12 cellular contexts compared by ENCODE assay signal in the genomic region with DNA sequence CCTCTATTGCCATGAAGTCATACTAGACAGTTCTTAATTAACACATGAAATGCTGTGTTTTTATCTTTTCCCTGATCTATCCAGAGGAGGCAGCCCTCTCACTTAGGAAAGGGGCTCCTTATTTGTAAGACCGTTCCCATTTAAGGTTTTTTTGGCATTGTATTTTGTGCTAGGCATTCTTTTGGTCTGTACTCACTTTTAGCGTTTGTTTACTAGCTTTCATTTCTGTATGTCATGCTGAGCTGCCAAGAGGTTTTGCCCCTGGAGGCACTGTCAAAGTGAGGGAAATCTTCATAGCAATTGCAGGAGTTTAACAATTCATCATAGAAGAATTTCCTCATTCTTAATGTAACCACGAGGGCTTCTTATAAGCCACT. TPM values are rescaled to one million over a fixed set of nuclear protein-coding genes. Genes with fewer than 3 reads are reported as not detected.
DNase-seq lines count a peak whose midpoint lies in the region; ATAC-seq, FAIRE-seq and TF ChIP-seq lines count a peak whose summit lies in the region.
"Had no signal": no experiment of that assay in that cellular context is flagged by ENCODE, and none has a peak within 500 bp of the region (broad histone marks: within the 10 kb centered on the region; RNA-seq: fewer than 3 reads in every experiment).

No MANE protein-coding gene starts in this region.

- no peaks in the 10 kb centered on the region for H3K9me2 ChIP-seq in PC-3 (replicated peaks; ENCODE audit: low read length)

- no peak for TF ChIP-seq POLR2A in esophagus muscularis mucosa (IDR thresholded peaks at IDR 0.05; ENCODE audit: low read depth)
- no peak for TF ChIP-seq POLR2A in adrenal gland (IDR thresholded peaks at IDR 0.05)

- H3K4me1 ChIP-seq in PC-3 (ENCODE audit: insufficient read depth, low read length) (peaks cover 18% of the 10 kb centered on the region), esophagus muscularis mucosa (peaks cover 3 to 24% (median 13%) of the 10 kb centered on the region in 4 donors), adrenal gland (replicated peaks in 1 of 2) (peaks cover 5 to 6% of the 10 kb centered on the region in 2 donors)
- H3K4me1 ChIP-seq: upper lobe of left lung had no signal

- no peak for TF ChIP-seq EP300 in esophagus muscularis mucosa (IDR thresholded peaks at IDR 0.05)

- H2AFZ ChIP-seq in PC-3 (ENCODE audit: low read length): no peak overlapping the region

- ATAC-seq in PC-3 (peak; percentile 72), HG02763 (IDR thresholded peaks at IDR 0.05; ENCODE audit: unreplicated experiment) (no peak)

- DNase-seq in DMS79 (lab: John Stamatoyannopoulos, UW): peak; percentile 26
- peak; percentile 68 for DNase-seq in PC-3
- no peak for DNase-seq in esophagus muscularis mucosa (ENCODE audit: extremely low spot score)
- peak; percentile 75 for DNase-seq in renal cortical epithelial cell (ENCODE audit: low read depth)
- DNase-seq in D721Med (ENCODE audit: insufficient read length, low spot score): no peak
- no peak for DNase-seq in UCSD-AML1 (lab: John Stamatoyannopoulos, UW; ENCODE audit: unreplicated experiment)
- DNase-seq in adrenal gland: no peak
- DNase-seq: activated naive CD4-positive, alpha-beta T cell treated with anti-CD3 and anti-CD28 coated beads, Interleukin-2, amount 50 U/mL, for 16 hours; Kasumi-1; upper lobe of left lung had no signal

- intact Hi-C loops in PC-3 (cut with micrococcal nuclease): no loop called here
- intact Hi-C loops in esophagus muscularis mucosa (cut with DNase I): no loop called here
- intact Hi-C loops in adrenal gland (cut with DNase I): no loop called here

- no peak overlapping the region for H3K9ac ChIP-seq in PC-3 (ENCODE audit: low read length)

- H4K20me1 ChIP-seq in PC-3 (ENCODE audit: low read length): no peaks in the 10 kb centered on the region

- TF ChIP-seq CTCF in PC-3 (conservative IDR thresholded peaks at IDR 0.05; ENCODE audit: low read depth, low read length) (no peak), esophagus muscularis mucosa (IDR thresholded peaks at IDR 0.05) (no peak), D721Med (IDR thresholded peaks at IDR 0.05; ENCODE audit: insufficient read depth, missing control alignments) (no peak), adrenal gland (IDR thresholded peaks at IDR 0.05) (no peak)

- no peaks in the 10 kb centered on the region for H3K27me3 ChIP-seq in PC-3 (ENCODE audit: low read length)
- no peaks in the 10 kb centered on the region for H3K27me3 ChIP-seq in esophagus muscularis mucosa
- no peaks in the 10 kb centered on the region for H3K27me3 ChIP-seq in adrenal gland
- H3K27me3 ChIP-seq: upper lobe of left lung had no signal

- H3K36me3 ChIP-seq in PC-3 (ENCODE audit: low read depth, low read length): peaks cover 6% of the 10 kb centered on the region
- H3K36me3 ChIP-seq in esophagus muscularis mucosa: peaks cover 9 to 92% (median 58%) of the 10 kb centered on the region in 4 donors
- H3K36me3 ChIP-seq in adrenal gland (replicated peaks in 1 of 2): peaks cover 0 to 6% of the 10 kb centered on the region in 2 donors

- H3K79me2 ChIP-seq in PC-3 (ENCODE audit: low read length): no peaks in the 10 kb centered on the region

- WGBS in esophagus muscularis mucosa: 52% methylated on average over 3 of the region's 3 CpGs
- WGBS in adrenal gland, 4 donors: 70 to 83% (median 76%) methylated on average over 3 of the region's 3 CpGs

- CTCF ChIA-PET in PC-3 (lab: Charles Lee): no interaction called here

- no peak overlapping the region for H3K27ac ChIP-seq in PC-3 (ENCODE audit: low read length)
- peak overlapping the region; percentile 7 to 39 (median 12) for H3K27ac ChIP-seq in esophagus muscularis mucosa (replicated peaks in 1 of 4)
- H3K27ac ChIP-seq in adrenal gland: no peak overlapping the region
- H3K27ac ChIP-seq: upper lobe of left lung had no signal

- POLR2A ChIA-PET in PC-3 (lab: Charles Lee; ENCODE audit: unreplicated experiment): no interaction called here

- FAIRE-seq in D721Med (lab: Jason Lieb, UNC): no peak
- FAIRE-seq: GM19239 had no signal

- BruUV-seq in PC-3 (replicated peaks; lab: Mats Ljungman, UMichigan): no TSS peak

- H3K4me2 ChIP-seq in PC-3 (ENCODE audit: low read length): peak overlapping the region; percentile 31

- H3K4me3 ChIP-seq in PC-3 (ENCODE audit: low read length) (no peak overlapping the region), esophagus muscularis mucosa (no peak overlapping the region), adrenal gland (no peak overlapping the region)
- H3K4me3 ChIP-seq: upper lobe of left lung had no signal

- no peaks in the 10 kb centered on the region for H3F3A ChIP-seq in PC-3 (ENCODE audit: low read length, unreplicated experiment)

- H3K9me3 ChIP-seq in PC-3 (ENCODE audit: low read length) (no peaks in the 10 kb centered on the region), esophagus muscularis mucosa (no peaks in the 10 kb centered on the region), adrenal gland (replicated peaks in 1 of 3) (no peaks in the 10 kb centered on the region)
- H3K9me3 ChIP-seq: upper lobe of left lung had no signal

RNA-seq across cellular contexts. Expression of a gene that starts 59.5 kb away (rescaled TPM):
- 14.2 and 15.6 TPM in 2 replicates for total RNA-seq in PC-3 (2014; rRNA removed)
- 10 to 100 TPM; 29.7 to 43.4 (median 34.6) TPM for total RNA-seq in esophagus muscularis mucosa
- 30.7 and 43.8 TPM in 2 replicates for total RNA-seq in renal cortical epithelial cell
- total RNA-seq in adrenal gland: 10 to 100 TPM; 17.2 to 41.9 (median 27.9) TPM
- polyA plus RNA-seq in adrenal gland: 10 to 100 TPM in 1 of 3 donors, 1 to 10 TPM in 2; 7.8 to 11.8 (median 9.3) TPM

Comparison
In these comparisons a context has a peak if more than half of its experiments do, and no peak if none do; other contexts are left out.
1. DNase-seq: peak in DMS79 (single experiment), PC-3 (single experiment) and renal cortical epithelial cell (single experiment); none in esophagus muscularis mucosa (single experiment), D721Med (single experiment), UCSD-AML1 (single experiment) and adrenal gland (0 of 7).
2. H3K27ac ChIP-seq: peak in esophagus muscularis mucosa (4 of 4); none in PC-3 (single experiment) and adrenal gland (0 of 5).